ENCODE assay signal across 14 cellular contexts in the genomic region with DNA sequence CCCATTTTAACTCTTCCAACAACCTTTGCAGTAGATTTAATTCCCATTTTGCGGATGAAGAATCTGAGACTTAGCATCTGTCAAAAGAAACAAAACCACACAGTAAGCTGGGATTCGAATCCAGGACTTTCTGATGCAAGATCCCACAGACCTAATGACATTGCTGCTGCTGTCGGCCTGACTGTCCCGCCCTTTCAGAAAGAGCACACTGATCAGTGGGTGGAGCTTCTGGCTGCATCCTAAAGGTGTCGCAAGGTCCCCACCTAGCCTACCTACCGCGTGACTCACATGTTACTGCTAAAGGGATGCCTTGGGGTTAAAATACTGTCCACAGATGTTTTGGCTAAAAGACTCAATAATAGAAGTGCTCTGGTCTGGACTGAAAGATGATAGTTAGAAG.
"Had no signal": no experiment of that assay in that cellular context is flagged by ENCODE, and none has a peak within 500 bp of the region (broad histone marks: within the 10 kb centered on the region; RNA-seq: fewer than 3 reads in every experiment).

No MANE protein-coding gene starts in this region.

- H3K27ac Mint-ChIP-seq: activated naive CD4-positive, alpha-beta T cell treated with anti-CD3 and anti-CD28 coated beads, Interleukin-2, amount 50 U/mL, for 24 hours; mesothelial cell of epicardium; stimulated activated naive CD8-positive, alpha-beta T cell treated with anti-CD3 and anti-CD28 coated beads, Interleukin-15, Interleukin-2, amounts not matched to agents 100 ng/mL and 50 ng/mL, for 24 hours had no signal

- H3K36me3 ChIP-seq: heart left ventricle had no signal

- H3K9me3 ChIP-seq: heart left ventricle had no signal

- H3K36me3 Mint-ChIP-seq: activated naive CD4-positive, alpha-beta T cell treated with anti-CD3 and anti-CD28 coated beads, Interleukin-2, amount 50 U/mL, for 24 hours; brain; mesothelial cell of epicardium had no signal

- ATAC-seq: heart left ventricle had no signal

- H3K4me3 ChIP-seq: heart left ventricle had no signal

- H3K27ac ChIP-seq: heart left ventricle had no signal

- H3K4me3 Mint-ChIP-seq: activated naive CD4-positive, alpha-beta T cell treated with anti-CD3 and anti-CD28 coated beads, Interleukin-2, amount 50 U/mL, for 24 hours; brain; mesothelial cell of epicardium; stimulated activated naive CD8-positive, alpha-beta T cell treated with anti-CD3 and anti-CD28 coated beads, Interleukin-15, Interleukin-2, amounts not matched to agents 100 ng/mL and 50 ng/mL, for 24 hours had no signal

- FAIRE-seq: frontal cortex, TTC549 had no signal

- H3K9me3 Mint-ChIP-seq: activated naive CD4-positive, alpha-beta T cell treated with anti-CD3 and anti-CD28 coated beads, Interleukin-2, amount 50 U/mL, for 24 hours; mesothelial cell of epicardium; stimulated activated naive CD8-positive, alpha-beta T cell treated with anti-CD3 and anti-CD28 coated beads, Interleukin-15, Interleukin-2, amounts not matched to agents 100 ng/mL and 50 ng/mL, for 24 hours had no signal

- H3K4me1 ChIP-seq: heart left ventricle had no signal

- H3K4me1 Mint-ChIP-seq: activated naive CD4-positive, alpha-beta T cell treated with anti-CD3 and anti-CD28 coated beads, Interleukin-2, amount 50 U/mL, for 24 hours had no signal

- DNase-seq: activated CD4-positive, alpha-beta T cell treated with anti-CD3 and anti-CD28 coated beads, Interleukin-2, amount 50 U/mL, for 4 hours; activated T-cell treated with anti-CD3 and anti-CD28 coated beads, Interleukin-2, amount 50 U/mL, for 1 hour; amygdala; heart left ventricle; retina; stimulated activated CD4-positive, alpha-beta T cell treated with anti-CD3 and anti-CD28 coated beads, Interleukin-15, amount 100 ng/mL, for 24 hours; stimulated activated CD4-positive, alpha-beta T cell treated with anti-CD3 and anti-CD28 coated beads, Interleukin-4, amount 100 ng/mL, for 24 hours; T-helper 2 cell had no signal
